Comparison of ENCODE assay signal across 8 cellular contexts in genomic region chr1:83882906-83883305, GRCh38.
DNase-seq lines count a peak whose midpoint lies in the region; ATAC-seq, FAIRE-seq and TF ChIP-seq lines count a peak whose summit lies in the region.

No MANE protein-coding gene starts in this region.

- H3K4me1 Mint-ChIP-seq in Calu3 (ENCODE audit: low read depth, unreplicated experiment): no peaks in the 10 kb centered on the region

- no peaks in the 10 kb centered on the region for H3K9me3 Mint-ChIP-seq in Calu3 (ENCODE audit: low read depth, unreplicated experiment)

- POLR2A ChIA-PET in RWPE1 (lab: Yijun Ruan, JAX; ENCODE audit: low non-redundant PET): no interaction called here

- FAIRE-seq in D721Med (lab: Jason Lieb, UNC): no peak

- no peak overlapping the region for H3K27ac ChIP-seq in RWPE1

- no peak overlapping the region for H3K4me3 Mint-ChIP-seq in Calu3 (ENCODE audit: low read depth, unreplicated experiment)

- DNase-seq in Calu3 (peak; percentile 4), RWPE1 (ENCODE audit: low spot score) (peak; percentile 20), iris pigment epithelial cell (ENCODE audit: low read depth) (peak; percentile 64), D721Med (ENCODE audit: insufficient read length, low spot score) (no peak)
- no peak for DNase-seq in stimulated activated CD4-positive, alpha-beta T cell treated with anti-CD3 and anti-CD28 coated beads, Interleukin-12 subunit alpha, Interleukin-12 subunit beta, amount 100 ng/mL, for 4 hours

- peak; percentile 68 for ATAC-seq in HG03442 (IDR thresholded peaks at IDR 0.05; ENCODE audit: unreplicated experiment)
- ATAC-seq in HG03520 (IDR thresholded peaks at IDR 0.05; ENCODE audit: unreplicated experiment): no peak
- ATAC-seq in HG03095 (IDR thresholded peaks at IDR 0.05; ENCODE audit: unreplicated experiment): no peak

- H3K27ac Mint-ChIP-seq in Calu3 (ENCODE audit: unreplicated experiment): no peak overlapping the region

- CTCF ChIA-PET in Calu3 (lab: Charles Lee) (no interaction called here), RWPE1 (lab: Yijun Ruan, JAX) (interaction anchor here (0.7 kb wide), 2 partner anchors 16 to 1703 kb away, joined by 3 read pairs; no protein-coding TSS in a partner anchor)

- no peaks in the 10 kb centered on the region for H3K27me3 Mint-ChIP-seq in Calu3 (ENCODE audit: unreplicated experiment)

- intact Hi-C loops in Calu3 (cut with micrococcal nuclease; ENCODE audit: unreplicated experiment): no loop called here

- no TSS peak for BruUV-seq in Calu3 (replicated peaks; lab: Mats Ljungman, UMichigan)

- no peaks in the 10 kb centered on the region for H3K36me3 Mint-ChIP-seq in Calu3 (ENCODE audit: insufficient read depth, unreplicated experiment)

- TF ChIP-seq CTCF in Calu3 (IDR thresholded peaks at IDR 0.05; ENCODE audit: unreplicated experiment) (no peak), RWPE1 (conservative IDR thresholded peaks at IDR 0.05; ENCODE audit: low read depth) (no peak), D721Med (IDR thresholded peaks at IDR 0.05; ENCODE audit: insufficient read depth, missing control alignments) (no peak)

Comparison
In these comparisons a context has a peak if more than half of its experiments do, and no peak if none do; other contexts are left out.
1. DNase-seq: peak in Calu3 (single experiment), RWPE1 (single experiment) and iris pigment epithelial cell (single experiment); none in stimulated activated CD4-positive, alpha-beta T cell treated with anti-CD3 and anti-CD28 coated beads, Interleukin-12 subunit alpha, Interleukin-12 subunit beta, amount 100 ng/mL, for 4 hours (single experiment) and D721Med (single experiment).